Comparison of ENCODE assay signal across 15 cellular contexts in the genomic region with DNA sequence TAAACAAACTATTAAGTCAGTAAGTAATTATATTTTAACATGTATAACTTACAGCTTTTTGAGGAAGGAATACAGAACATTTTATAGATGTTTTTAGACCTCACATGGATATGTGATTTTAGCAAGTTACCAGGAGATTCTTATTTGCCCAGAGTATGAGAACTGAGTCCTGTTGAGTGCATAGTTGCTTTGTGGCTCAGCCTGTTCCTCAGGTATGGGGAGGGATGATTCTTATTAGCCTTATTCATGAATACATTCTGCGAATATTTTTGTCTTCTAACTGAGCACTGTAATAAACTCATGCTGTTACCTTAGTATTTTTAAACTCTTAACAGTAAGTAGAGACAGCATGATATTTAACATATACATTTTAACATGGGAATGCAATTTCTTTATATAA. TPM values are rescaled to one million over a fixed set of nuclear protein-coding genes. Genes with fewer than 3 reads are reported as not detected.
DNase-seq lines count a peak whose midpoint lies in the region; ATAC-seq and TF ChIP-seq lines count a peak whose summit lies in the region.
"Had no signal": no experiment of that assay in that cellular context is flagged by ENCODE, and none has a peak within 500 bp of the region (broad histone marks: within the 10 kb centered on the region; RNA-seq: fewer than 3 reads in every experiment).

No MANE protein-coding gene starts in this region.

- H4K8ac ChIP-seq in trophoblast cell (ENCODE audit: low read depth, low read length), result no peak overlapping the region

- no peak overlapping the region for H2AK5ac ChIP-seq in trophoblast cell (ENCODE audit: low read length)

- H3K23ac ChIP-seq in trophoblast cell (ENCODE audit: low read length), result no peak overlapping the region

- H3K4me1 ChIP-seq in SK-N-SH (ENCODE audit: control insufficient read depth in 1 of 2, insufficient read depth in 2 of 2, low read depth in 1 of 2, low read length in 1 of 2) (no peaks in the 10 kb centered on the region; a peak in 1 of 4 replicates), trophoblast cell (ENCODE audit: control insufficient read depth in 1 of 2, insufficient read depth in 2 of 2, low read length in 2 of 2) (no peaks in the 10 kb centered on the region)

- peaks cover 27 to 52% of the 10 kb centered on the region in 2 experiments for H3K36me3 ChIP-seq in SK-N-SH (replicated peaks in 1 of 2; ENCODE audit: control insufficient read depth in 1 of 2, insufficient read depth in 2 of 2, low read length in 1 of 2)
- peaks cover 2 to 6% of the 10 kb centered on the region in 2 experiments for H3K36me3 ChIP-seq in trophoblast cell (ENCODE audit: control insufficient read depth in 1 of 2, insufficient read depth in 2 of 2, low read length in 2 of 2)

- H3K9me2 ChIP-seq in SK-N-SH, result no peaks in the 10 kb centered on the region

- TF ChIP-seq CTCF in SK-N-SH (IDR thresholded peaks at IDR 0.05), result no peak

- H3K27ac ChIP-seq in SK-N-SH (ENCODE audit: low read depth in 2 of 2, low read length in 1 of 2), result no peak overlapping the region
- H3K27ac ChIP-seq in trophoblast cell (ENCODE audit: low read depth, low read length), result no peak overlapping the region
- H3K27ac ChIP-seq: 22Rv1; BLaER1 treated with 17β-estradiol and CSF1 and Interleukin-3, amounts not matched to agents 10 nM and 100 nM had no signal

- no peak overlapping the region for H2BK120ac ChIP-seq in trophoblast cell (ENCODE audit: insufficient read depth, low read length, poor library complexity)

- peaks cover 68% of the 10 kb centered on the region; the same call in 1 of the 2 replicates for H3K79me2 ChIP-seq in SK-N-SH (ENCODE audit: insufficient read depth)
- peaks cover 2% of the 10 kb centered on the region for H3K79me2 ChIP-seq in trophoblast cell (ENCODE audit: control insufficient read depth, insufficient read depth, low read length, poor library complexity)

- H3K9me3 ChIP-seq in SK-N-SH, result no peaks in the 10 kb centered on the region
- no peaks in the 10 kb centered on the region for H3K9me3 ChIP-seq in trophoblast cell (ENCODE audit: insufficient read depth, low read depth, low read length)

- ATAC-seq in SK-N-SH treated with all-trans-retinoic acid at 6 μM for 48 hours, result peak; percentile 57
- no peak for ATAC-seq in HG02840 (IDR thresholded peaks at IDR 0.05; ENCODE audit: low FRiP score, unreplicated experiment)
- ATAC-seq: GM12878, GM23338 had no signal

- H2AFZ ChIP-seq in SK-N-SH (ENCODE audit: low read depth) (no peak overlapping the region), trophoblast cell (ENCODE audit: insufficient read depth, low read length, poor library complexity) (no peak overlapping the region)
- H2AFZ ChIP-seq: GM23338 had no signal

- no peak overlapping the region for H3K4ac ChIP-seq in trophoblast cell (ENCODE audit: low read depth, low read length)

- no peak for DNase-seq in SK-N-SH
- peak; percentile 17 for DNase-seq in astrocyte of the hippocampus (ENCODE audit: low read depth, low spot score)
- peak; percentile 60 to 76 for DNase-seq in trophoblast cell
- DNase-seq in SW480 (ENCODE audit: low spot score), result no peak
- no peak for DNase-seq in dedifferentiated amniotic fluid mesenchymal stem cell (ENCODE audit: extremely low spot score)
- DNase-seq: Calu3; CD4-positive, CD25-positive, alpha-beta regulatory T cell; DMS 273 treated with DMSO at 0.1 percent for 48 hours; H9 had no signal

- H3K79me1 ChIP-seq in trophoblast cell (ENCODE audit: low read length), result no peaks in the 10 kb centered on the region

- no peak overlapping the region for H3K18ac ChIP-seq in trophoblast cell (ENCODE audit: low read length)

- H3K4me3 ChIP-seq in SK-N-SH (ENCODE audit: low read depth in 2 of 2, low read length in 1 of 2) (no peak overlapping the region), trophoblast cell (ENCODE audit: low read depth, low read length) (no peak overlapping the region)
- H3K4me3 ChIP-seq: BLaER1 treated with 17β-estradiol and CSF1 and Interleukin-3, amounts not matched to agents 10 nM and 100 nM; GM12878; GM23338 had no signal

- H2BK5ac ChIP-seq in trophoblast cell (ENCODE audit: low read depth, low read length, poor library complexity), result no peak overlapping the region

- peaks cover 11% of the 10 kb centered on the region for H3F3A ChIP-seq in SK-N-SH (replicated peaks; ENCODE audit: insufficient read depth)

- 92% methylated on average over 1 of the region's 1 CpG for WGBS in SK-N-SH (ENCODE audit: low lambda C conversion rate)
- no CpG with 5 or more reads among the region's 1 CpG for WGBS in trophoblast cell (ENCODE audit: extremely low coverage, insufficient coverage, insufficient read length)

- no peak overlapping the region for H2BK12ac ChIP-seq in trophoblast cell (ENCODE audit: low read length)

- CTCF ChIA-PET in SK-N-SH (lab: Yijun Ruan, JAX), result interaction anchor here (0.8 to 1.2 kb wide), 2 partner anchors 17 to 158 kb away, joined by 3 read pairs; a partner anchor contains a TSS

- peaks cover 12% of the 10 kb centered on the region for H4K20me1 ChIP-seq in SK-N-SH (ENCODE audit: insufficient read depth)

- TF ChIP-seq RAD21 in SK-N-SH (IDR thresholded peaks at IDR 0.05; ENCODE audit: low read length), result no peak

- H3K9ac ChIP-seq in SK-N-SH (no peak overlapping the region), trophoblast cell (ENCODE audit: low read length) (no peak overlapping the region)
- H3K9ac ChIP-seq: BLaER1 treated with 17β-estradiol and CSF1 and Interleukin-3, amounts not matched to agents 10 nM and 100 nM had no signal

- H4K12ac ChIP-seq in trophoblast cell (ENCODE audit: low read depth, low read length), result no peak overlapping the region

- no peak overlapping the region for H4K91ac ChIP-seq in trophoblast cell (ENCODE audit: low read depth, low read length)

- H3K27me3 ChIP-seq in SK-N-SH (ENCODE audit: insufficient read depth) (no peaks in the 10 kb centered on the region), trophoblast cell (ENCODE audit: insufficient read depth, low read length) (no peaks in the 10 kb centered on the region)
- H3K27me3 ChIP-seq: BLaER1 treated with 17β-estradiol and CSF1 and Interleukin-3, amounts not matched to agents 10 nM and 100 nM had no signal

- POLR2A ChIA-PET in SK-N-SH (lab: Yijun Ruan, JAX), result interaction anchor here (2.0 kb wide), 1 partner anchor 18 kb away, joined by 6 read pairs; a partner anchor contains a TSS

- no peak overlapping the region for H3K14ac ChIP-seq in trophoblast cell (ENCODE audit: low read length)

- H3K4me2 ChIP-seq in SK-N-SH (no peak overlapping the region), trophoblast cell (ENCODE audit: low read length) (no peak overlapping the region)
- H3K4me2 ChIP-seq: BLaER1 treated with 17β-estradiol and CSF1 and Interleukin-3, amounts not matched to agents 10 nM and 100 nM; GM23338 had no signal

- TF ChIP-seq EP300 in SK-N-SH (IDR thresholded peaks at IDR 0.05; ENCODE audit: borderline replicate concordance in 1 of 2, low read depth in 1 of 2, low read length in 1 of 2), result no peak

TF ChIP-seq in SK-N-SH treated with all-trans-retinoic acid at 6 μM for 48 hours, 23 proteins besides CTCF, POLR2A, EP300 and RAD21 (continues in another document):
- no peak for TF ChIP-seq ISL1 (CRISPR knock-in tag; IDR thresholded peaks at IDR 0.05)
- TF ChIP-seq ARNTL (CRISPR knock-in tag; IDR thresholded peaks at IDR 0.05; ENCODE audit: borderline replicate concordance, low read depth), result no peak
- no peak for TF ChIP-seq ZFP30 (CRISPR knock-in tag; IDR thresholded peaks at IDR 0.05)
- no peak for TF ChIP-seq RARB (CRISPR knock-in tag; IDR thresholded peaks at IDR 0.05)
- no peak for TF ChIP-seq PPARA (CRISPR knock-in tag; IDR thresholded peaks at IDR 0.05; ENCODE audit: borderline replicate concordance)

TF ChIP-seq in SK-N-SH, 30 proteins besides CTCF, POLR2A, EP300 and RAD21 (continues in another document):
- TF ChIP-seq RCOR1 (IDR thresholded peaks at IDR 0.05; ENCODE audit: low read length), result no peak
- no peak for TF ChIP-seq EZH2phosphoT487 (IDR thresholded peaks at IDR 0.05; ENCODE audit: borderline replicate concordance, low read depth)
- no peak for TF ChIP-seq SIN3A (IDR thresholded peaks at IDR 0.05; ENCODE audit: borderline replicate concordance, low read depth, low read length)
- TF ChIP-seq RXRA (IDR thresholded peaks at IDR 0.05; ENCODE audit: borderline replicate concordance, low read depth), result no peak
- TF ChIP-seq, protein P1, sequence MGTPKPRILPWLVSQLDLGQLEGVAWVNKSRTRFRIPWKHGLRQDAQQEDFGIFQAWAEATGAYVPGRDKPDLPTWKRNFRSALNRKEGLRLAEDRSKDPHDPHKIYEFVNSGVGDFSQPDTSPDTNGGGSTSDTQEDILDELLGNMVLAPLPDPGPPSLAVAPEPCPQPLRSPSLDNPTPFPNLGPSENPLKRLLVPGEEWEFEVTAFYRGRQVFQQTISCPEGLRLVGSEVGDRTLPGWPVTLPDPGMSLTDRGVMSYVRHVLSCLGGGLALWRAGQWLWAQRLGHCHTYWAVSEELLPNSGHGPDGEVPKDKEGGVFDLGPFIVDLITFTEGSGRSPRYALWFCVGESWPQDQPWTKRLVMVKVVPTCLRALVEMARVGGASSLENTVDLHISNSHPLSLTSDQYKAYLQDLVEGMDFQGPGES (IDR thresholded peaks at IDR 0.05; ENCODE audit: low read depth, low read length), result no peak
- TF ChIP-seq, protein P2, sequence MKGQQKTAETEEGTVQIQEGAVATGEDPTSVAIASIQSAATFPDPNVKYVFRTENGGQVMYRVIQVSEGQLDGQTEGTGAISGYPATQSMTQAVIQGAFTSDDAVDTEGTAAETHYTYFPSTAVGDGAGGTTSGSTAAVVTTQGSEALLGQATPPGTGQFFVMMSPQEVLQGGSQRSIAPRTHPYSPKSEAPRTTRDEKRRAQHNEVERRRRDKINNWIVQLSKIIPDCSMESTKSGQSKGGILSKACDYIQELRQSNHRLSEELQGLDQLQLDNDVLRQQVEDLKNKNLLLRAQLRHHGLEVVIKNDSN (IDR thresholded peaks at IDR 0.05; ENCODE audit: borderline replicate concordance, low read depth), result no peak
- no peak for TF ChIP-seq SMC3 (IDR thresholded peaks at IDR 0.05; ENCODE audit: low read depth, low read length)
- no peak for TF ChIP-seq JUND (IDR thresholded peaks at IDR 0.05)
- TF ChIP-seq NFIC (IDR thresholded peaks at IDR 0.05; ENCODE audit: borderline replicate concordance), result no peak

RNA-seq across cellular contexts. Expression of a gene that starts 17.9 kb away (rescaled TPM):
- polyA plus RNA-seq in SK-N-SH (2012; rRNA removed), result 9.8 and 17.4 TPM in 2 replicates
- 5.6 and 6.2 TPM in 2 replicates for polyA plus RNA-seq in SK-N-SH (2012; cell fraction: cytosol; rRNA removed)
- polyA plus RNA-seq in SK-N-SH (2012; cell fraction: nucleus; rRNA removed), result 29.9 and 71.5 TPM in 2 replicates
- 19.8 and 20.2 TPM in 2 replicates for polyA plus RNA-seq in trophoblast cell (2013)

RNA-seq across cellular contexts. Expression of a gene that starts 32.1 kb away (rescaled TPM):
- 0.81 and 1.3 TPM in 2 replicates for polyA plus RNA-seq in SK-N-SH (2012; rRNA removed)
- polyA plus RNA-seq in SK-N-SH (2012; cell fraction: cytosol; rRNA removed), result 1.4 TPM in 2 replicates
- 1.5 and 2.2 TPM in 2 replicates for polyA plus RNA-seq in SK-N-SH (2012; cell fraction: nucleus; rRNA removed)
- 0.96 and 1.0 TPM in 2 replicates for polyA plus RNA-seq in trophoblast cell (2013)

Comparison
In these comparisons a context has a peak if more than half of its experiments do, and no peak if none do; other contexts are left out.
1. DNase-seq: peak in astrocyte of the hippocampus (single experiment) and trophoblast cell (2 of 2); none in SK-N-SH (single experiment), SW480 (single experiment) and dedifferentiated amniotic fluid mesenchymal stem cell (single experiment).